ENCODE assay signal across 15 cellular contexts in the genomic region with DNA sequence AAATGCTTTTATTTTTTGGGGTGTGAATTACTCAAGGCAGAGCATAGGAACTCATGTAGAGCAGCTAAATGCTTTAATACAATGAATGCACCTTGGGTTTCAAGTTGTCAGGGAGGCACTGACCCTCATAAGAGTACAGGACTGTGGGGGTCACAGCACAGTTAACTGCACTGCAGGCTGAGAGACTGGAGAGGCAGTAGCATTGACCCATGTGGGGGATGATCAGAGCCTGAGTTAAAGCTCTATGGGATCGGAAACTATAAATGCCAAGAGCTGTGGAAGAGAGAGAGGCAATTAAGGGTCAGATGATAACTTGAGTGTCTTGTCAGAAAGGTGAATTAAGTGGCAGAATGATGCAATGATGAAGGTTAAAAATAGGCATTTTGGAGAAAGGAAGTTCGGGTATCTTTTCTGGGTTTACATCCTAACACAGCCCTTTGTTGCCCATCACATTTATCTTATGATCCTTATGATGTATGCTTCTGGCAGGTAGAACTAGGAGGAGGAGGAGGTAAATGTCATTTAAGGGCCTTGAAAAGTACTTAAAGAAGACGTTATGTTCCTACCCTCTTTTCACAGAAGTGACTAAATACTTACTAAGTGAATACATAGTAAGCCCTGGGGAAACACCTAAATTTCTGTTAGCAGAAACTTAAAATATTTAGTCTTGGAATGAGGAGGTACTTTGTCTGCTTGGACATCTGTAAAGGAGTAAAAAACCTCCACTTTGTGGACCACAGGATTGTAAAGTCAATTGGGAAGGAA.
"Had no signal": no experiment of that assay in that cellular context is flagged by ENCODE, and none has a peak within 500 bp of the region (broad histone marks: within the 10 kb centered on the region; RNA-seq: fewer than 3 reads in every experiment).

No MANE protein-coding gene starts in this region.

- H3K27me3 Mint-ChIP-seq: activated naive CD4-positive, alpha-beta T cell treated with anti-CD3 and anti-CD28 coated beads, Interleukin-2, amount 50 U/mL, for 24 hours had no signal

- ATAC-seq: gastrocnemius medialis, heart right ventricle, left lung had no signal

- H3K36me3 ChIP-seq: colonic mucosa, gastrocnemius medialis, heart right ventricle, left lung, sigmoid colon, stomach had no signal

- H3K4me3 ChIP-seq: colonic mucosa, gastrocnemius medialis, heart right ventricle, left lung, sigmoid colon, SK-N-MC, stomach had no signal

- H3K36me3 Mint-ChIP-seq: activated naive CD4-positive, alpha-beta T cell treated with anti-CD3 and anti-CD28 coated beads, Interleukin-2, amount 50 U/mL, for 24 hours had no signal

- H3K27ac Mint-ChIP-seq: activated naive CD4-positive, alpha-beta T cell treated with anti-CD3 and anti-CD28 coated beads, Interleukin-2, amount 50 U/mL, for 24 hours; nephron had no signal

- H3K9me3 Mint-ChIP-seq: activated naive CD4-positive, alpha-beta T cell treated with anti-CD3 and anti-CD28 coated beads, Interleukin-2, amount 50 U/mL, for 24 hours; nephron had no signal

- H3K27me3 ChIP-seq: colonic mucosa, gastrocnemius medialis, heart right ventricle, left lung, sigmoid colon, stomach had no signal

- DNase-seq: activated CD4-positive, alpha-beta T cell treated with anti-CD3 and anti-CD28 coated beads for 4 hours; activated CD8-positive, alpha-beta memory T cell treated with anti-CD3 and anti-CD28 coated beads for 24 hours; colonic mucosa; effector CD4-positive, alpha-beta T cell; gastrocnemius medialis; heart right ventricle; left lung; mesendoderm; sigmoid colon; stimulated activated CD4-positive, alpha-beta T cell treated with anti-CD3 and anti-CD28 coated beads, Interleukin-2, amount 100 ng/mL, for 24 hours; stomach; T-helper 1 cell had no signal

- H3K4me3 Mint-ChIP-seq: activated naive CD4-positive, alpha-beta T cell treated with anti-CD3 and anti-CD28 coated beads, Interleukin-2, amount 50 U/mL, for 24 hours; nephron had no signal
